ENCODE assay signal across 9 cellular contexts in genomic region chr5:441996-442334, GRCh38. TPM values are rescaled to one million over a fixed set of nuclear protein-coding genes. Genes with fewer than 3 reads are reported as not detected.
DNase-seq lines count a peak whose midpoint lies in the region; ATAC-seq and TF ChIP-seq lines count a peak whose summit lies in the region.
"Had no signal": no experiment of that assay in that cellular context is flagged by ENCODE, and none has a peak within 500 bp of the region (broad histone marks: within the 10 kb centered on the region; RNA-seq: fewer than 3 reads in every experiment).

No MANE protein-coding gene starts in this region.

- CTCF ChIA-PET in naive thymus-derived CD4-positive, alpha-beta T cell (lab: Charles Lee): no interaction called here

- peak overlapping the region; percentile 89 to 98 (median 96) for H3K4me3 Mint-ChIP-seq in naive thymus-derived CD4-positive, alpha-beta T cell

- H3K4me1 ChIP-seq in naive thymus-derived CD4-positive, alpha-beta T cell (ENCODE audit: control insufficient read depth in 2 of 2, insufficient read depth in 2 of 2, low read length in 2 of 2): peaks cover 12 to 18% of the 10 kb centered on the region in 2 donors

- no peaks in the 10 kb centered on the region for H3K27me3 ChIP-seq in naive thymus-derived CD4-positive, alpha-beta T cell (ENCODE audit: control insufficient read depth in 2 of 2, insufficient read depth in 2 of 2, low read length in 2 of 2)

- H3K36me3 Mint-ChIP-seq in naive thymus-derived CD4-positive, alpha-beta T cell: peaks cover 0 to 10% (median 7%) of the 10 kb centered on the region in 5 donors

- ATAC-seq in naive thymus-derived CD4-positive, alpha-beta T cell: no peak
- no peak for ATAC-seq in HG03139 (IDR thresholded peaks at IDR 0.05; ENCODE audit: unreplicated experiment)

- peak overlapping the region; percentile 91 for H3K27ac ChIP-seq in KOPT-K1 (ENCODE audit: low read depth, low read length, poor library complexity, severe bottlenecking)
- H3K27ac ChIP-seq in naive thymus-derived CD4-positive, alpha-beta T cell (ENCODE audit: low read depth, low read length): peak overlapping the region; percentile 87

- intact Hi-C loops in naive thymus-derived CD4-positive, alpha-beta T cell (cut with micrococcal nuclease): loop anchor here (1.0 to 5.0 kb wide), 3 partner anchors 22 to 225 kb away; partner anchors contain the start of genes PDCD6 (in 2 of the 2), CCDC127 (in 1 of the 2) and SDHA (in 1 of the 2)

- H3K4me1 Mint-ChIP-seq in naive thymus-derived CD4-positive, alpha-beta T cell: peaks cover 22 to 43% (median 30%) of the 10 kb centered on the region in 7 donors

- H3K9me3 Mint-ChIP-seq in naive thymus-derived CD4-positive, alpha-beta T cell: no peaks in the 10 kb centered on the region

- peaks cover 12% of the 10 kb centered on the region; the same call in 1 of the 2 replicates for H3K36me3 ChIP-seq in KOPT-K1 (ENCODE audit: insufficient read depth, low read length)
- H3K36me3 ChIP-seq in naive thymus-derived CD4-positive, alpha-beta T cell (ENCODE audit: control insufficient read depth in 2 of 3, insufficient read depth in 3 of 3, low read length in 3 of 3): peaks cover 0 to 12% (median 0%) of the 10 kb centered on the region in 3 experiments

- H3K9me3 ChIP-seq in KOPT-K1 (ENCODE audit: insufficient read depth, low read length, poor library complexity, severe bottlenecking): no peaks in the 10 kb centered on the region
- no peaks in the 10 kb centered on the region for H3K9me3 ChIP-seq in naive thymus-derived CD4-positive, alpha-beta T cell (ENCODE audit: control insufficient read depth in 2 of 3, low read length in 3 of 3)

- peak overlapping the region; percentile 82 for H3K4me3 ChIP-seq in AG10803 (ENCODE audit: low read length)
- peak overlapping the region; percentile 94 for H3K4me3 ChIP-seq in choroid plexus epithelial cell (ENCODE audit: low read depth, low read length)
- peak overlapping the region; percentile 88 for H3K4me3 ChIP-seq in naive thymus-derived CD4-positive, alpha-beta T cell (ENCODE audit: low read length)

- peaks cover 0 to 3% (median 0%) of the 10 kb centered on the region in 5 donors for H3K27me3 Mint-ChIP-seq in naive thymus-derived CD4-positive, alpha-beta T cell

- POLR2A ChIA-PET in naive thymus-derived CD4-positive, alpha-beta T cell (lab: Charles Lee): interaction anchor here (1.8 kb wide), 1 partner anchor 31 kb away, joined by 5 read pairs; no protein-coding TSS in a partner anchor

- DNase-seq in AG10803 (ENCODE audit: low read depth) (no peak), choroid plexus epithelial cell (ENCODE audit: low read depth) (no peak), dermis blood vessel endothelial cell (no peak), nucleus accumbens (lab: John Stamatoyannopoulos, UW) (no peak)
- no peak for DNase-seq in naive thymus-derived CD4-positive, alpha-beta T cell
- DNase-seq in stimulated activated CD8-positive, alpha-beta memory T cell treated with anti-CD3 and anti-CD28 coated beads, Interleukin-4, amount 100 ng/mL, for 48 hours: no peak
- DNase-seq: activated CD4-positive, alpha-beta T cell treated with anti-CD3 and anti-CD28 coated beads, Interleukin-2, amount 50 U/mL, for 4 hours had no signal

- TF ChIP-seq CTCF in AG10803 (conservative IDR thresholded peaks at IDR 0.05; ENCODE audit: low read length) (no peak), choroid plexus epithelial cell (conservative IDR thresholded peaks at IDR 0.05; ENCODE audit: low read depth, low read length) (no peak)

- H3K27ac Mint-ChIP-seq in naive thymus-derived CD4-positive, alpha-beta T cell: peak overlapping the region; percentile 66 to 98 (median 93)

RNA-seq across cellular contexts. Expression of gene EXOC3, which starts 1.0 kb away (rescaled TPM):
- 100 to 1,000 TPM in 1 of 5 experiments, 10 to 100 TPM in 4; 79.1 to 105 (median 89.8) TPM for total RNA-seq in naive thymus-derived CD4-positive, alpha-beta T cell
- 10 to 100 TPM; 44.3 to 47.5 TPM for polyA plus RNA-seq in naive thymus-derived CD4-positive, alpha-beta T cell
- 44.3 and 52.1 TPM in 2 replicates for total RNA-seq in dermis blood vessel endothelial cell
